20 cellular contexts compared by ENCODE assay signal in genomic region chr9:20240498-20240897, GRCh38.
"Had no signal": no experiment of that assay in that cellular context is flagged by ENCODE, and none has a peak within 500 bp of the region (broad histone marks: within the 10 kb centered on the region; RNA-seq: fewer than 3 reads in every experiment).

No MANE protein-coding gene starts in this region.

- H3K9me3 Mint-ChIP-seq: activated B cell treated with CpG ODN at 0.5 μM for 24 hours; activated naive CD8-positive, alpha-beta T cell treated with anti-CD3 and anti-CD28 coated beads for 36 hours had no signal

- H3K4me3 ChIP-seq: breast epithelium had no signal

- DNase-seq: activated B cell treated with CpG ODN at 0.5 μM for 24 hours; activated CD4-positive, alpha-beta T cell treated with anti-CD3 and anti-CD28 coated beads for 1 hour; activated CD4-positive, alpha-beta T cell treated with anti-CD3 and anti-CD28 coated beads, Interleukin-2, amount 10 ng/mL, durations not matched to agents 24 days and 14 days; activated CD4-positive, alpha-beta T cell treated with anti-CD3 and anti-CD28 coated beads, Interleukin-2, amount 50 U/mL, for 48 hours; activated naive CD8-positive, alpha-beta T cell treated with anti-CD3 and anti-CD28 coated beads for 36 hours; activated T-cell treated with anti-CD3 and anti-CD28 coated beads for 4 hours; aorta; caudate nucleus; Kasumi-1; KBM-7; NCI-H1048; NCI-H146; NCI-H187 treated with DMSO at 0.1 percent for 48 hours; NCI-H2081 treated with DMSO at 0.1 percent for 48 hours; NCI-H526 treated with DMSO at 0.1 percent for 48 hours; NCI-H82; SIG-M5; T-helper 17 cell; T1000 had no signal

- H3K27ac Mint-ChIP-seq: activated B cell treated with CpG ODN at 0.5 μM for 24 hours; activated CD4-positive, alpha-beta T cell treated with anti-CD3 and anti-CD28 coated beads, Interleukin-2, amount 10 ng/mL, durations not matched to agents 24 days and 14 days; activated naive CD8-positive, alpha-beta T cell treated with anti-CD3 and anti-CD28 coated beads for 36 hours; T-helper 17 cell had no signal

- H3K27me3 Mint-ChIP-seq: activated CD4-positive, alpha-beta T cell treated with anti-CD3 and anti-CD28 coated beads, Interleukin-2, amount 10 ng/mL, durations not matched to agents 24 days and 14 days; activated naive CD8-positive, alpha-beta T cell treated with anti-CD3 and anti-CD28 coated beads for 36 hours; T-helper 17 cell had no signal

- H3K27ac ChIP-seq: breast epithelium had no signal

- H3K9me3 ChIP-seq: breast epithelium had no signal

- ATAC-seq: T-helper 17 cell had no signal

- H3K4me3 Mint-ChIP-seq: activated B cell treated with CpG ODN at 0.5 μM for 24 hours; activated CD4-positive, alpha-beta T cell treated with anti-CD3 and anti-CD28 coated beads, Interleukin-2, amount 10 ng/mL, durations not matched to agents 24 days and 14 days; activated naive CD8-positive, alpha-beta T cell treated with anti-CD3 and anti-CD28 coated beads for 36 hours; T-helper 17 cell had no signal

- H3K27me3 ChIP-seq: breast epithelium had no signal
